ENCODE assay signal across 37 cellular contexts in the genomic region with DNA sequence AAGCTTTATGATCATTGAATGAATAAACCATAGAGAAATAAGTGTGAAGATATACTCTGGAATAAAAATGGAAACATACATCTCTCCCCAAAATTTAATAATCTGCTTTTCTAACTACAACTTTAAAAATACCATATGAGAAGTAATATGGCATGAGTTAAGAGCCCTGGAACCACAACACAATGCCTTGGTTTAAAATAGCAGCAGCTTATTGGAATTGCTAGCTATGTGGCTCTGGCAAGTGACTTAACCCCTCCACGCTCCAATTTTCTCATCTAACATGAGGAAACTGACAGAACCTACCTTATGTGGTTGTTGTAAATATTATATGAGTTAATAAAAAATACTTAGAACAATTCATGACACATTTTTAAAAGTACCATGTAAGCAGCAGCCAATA.
"Had no signal": no experiment of that assay in that cellular context is flagged by ENCODE, and none has a peak within 500 bp of the region (broad histone marks: within the 10 kb centered on the region; RNA-seq: fewer than 3 reads in every experiment).

No MANE protein-coding gene starts in this region.

- H3K27ac ChIP-seq: ascending aorta, cardiac muscle cell, VCaP had no signal

- DNase-seq: activated B cell treated with CpG ODN at 0.5 μM for 24 hours; activated CD4-positive, alpha-beta memory T cell treated with anti-CD3 and anti-CD28 coated beads, Interleukin-2, amount 10 ng/mL, durations not matched to agents 7 days and 5 days; activated CD4-positive, alpha-beta T cell treated with anti-CD3 and anti-CD28 coated beads for 1 hour; activated CD4-positive, alpha-beta T cell treated with anti-CD3 and anti-CD28 coated beads for 36 hours; activated CD4-positive, alpha-beta T cell treated with anti-CD3 and anti-CD28 coated beads for 48 hours; activated CD4-positive, alpha-beta T cell treated with anti-CD3 and anti-CD28 coated beads, Interleukin-2, amount 10 ng/mL, durations not matched to agents 7 days and 5 days; activated CD4-positive, alpha-beta T cell treated with anti-CD3 and anti-CD28 coated beads, Interleukin-2, amount 50 U/mL, for 48 hours; activated CD8-positive, alpha-beta memory T cell treated with anti-CD3 and anti-CD28 coated beads for 24 hours; activated CD8-positive, alpha-beta memory T cell treated with anti-CD3 and anti-CD28 coated beads, Interleukin-2, amount 10 ng/mL, durations not matched to agents 7 days and 5 days; activated CD8-positive, alpha-beta memory T cell treated with anti-CD3 and anti-CD28 coated beads, Interleukin-2, amount 50 U/mL, for 48 hours; activated CD8-positive, alpha-beta T cell treated with anti-CD3 and anti-CD28 coated beads, Interleukin-2, amount 10 ng/mL, durations not matched to agents 7 days and 5 days; activated effector memory CD4-positive, alpha-beta T cell treated with Interleukin-2 at 50 U/mL for 16 hours; activated gamma-delta T cell; activated naive CD4-positive, alpha-beta T cell treated with anti-CD3 and anti-CD28 coated beads, Interleukin-2, amount 10 ng/mL, durations not matched to agents 7 days and 5 days; activated naive CD4-positive, alpha-beta T cell treated with Interleukin-2 at 50 U/mL for 16 hours; activated naive CD8-positive, alpha-beta T cell treated with anti-CD3 and anti-CD28 coated beads, Interleukin-2, amount 10 ng/mL, durations not matched to agents 7 days and 5 days; activated naive CD8-positive, alpha-beta T cell treated with anti-CD3 and anti-CD28 coated beads, Interleukin-2, amount 50 U/mL, for 24 hours; activated T-cell treated with anti-CD3 and anti-CD28 coated beads, Interleukin-2, amount 50 U/mL, for 24 hours; activated T-cell treated with anti-CD3 and anti-CD28 coated beads, Interleukin-2, amount 50 U/mL, for 48 hours; amygdala; anterior cingulate cortex; caudate nucleus; SW 1271; T-helper 1 cell; T-helper 2 cell; T-helper 9 cell had no signal

- FAIRE-seq: bronchial epithelial cell had no signal

- H3K4me3 Mint-ChIP-seq: activated B cell treated with CpG ODN at 0.5 μM for 24 hours; activated CD4-positive, alpha-beta memory T cell treated with anti-CD3 and anti-CD28 coated beads, Interleukin-2, amount 10 ng/mL, durations not matched to agents 7 days and 5 days; activated CD4-positive, alpha-beta T cell treated with anti-CD3 and anti-CD28 coated beads for 36 hours; activated CD4-positive, alpha-beta T cell treated with anti-CD3 and anti-CD28 coated beads, Interleukin-2, amount 10 ng/mL, durations not matched to agents 7 days and 5 days; activated CD8-positive, alpha-beta memory T cell treated with anti-CD3 and anti-CD28 coated beads, Interleukin-2, amount 10 ng/mL, durations not matched to agents 7 days and 5 days; activated CD8-positive, alpha-beta T cell treated with anti-CD3 and anti-CD28 coated beads, Interleukin-2, amount 10 ng/mL, durations not matched to agents 7 days and 5 days; activated naive CD4-positive, alpha-beta T cell treated with anti-CD3 and anti-CD28 coated beads, Interleukin-2, amount 10 ng/mL, durations not matched to agents 7 days and 5 days; activated naive CD4-positive, alpha-beta T cell treated with anti-CD3 and anti-CD28 coated beads, Interleukin-2, amount 50 U/mL, for 24 hours; activated naive CD8-positive, alpha-beta T cell; activated naive CD8-positive, alpha-beta T cell treated with anti-CD3 and anti-CD28 coated beads, Interleukin-2, amount 10 ng/mL, durations not matched to agents 7 days and 5 days; activated naive CD8-positive, alpha-beta T cell treated with anti-CD3 and anti-CD28 coated beads, Interleukin-2, amount 50 U/mL, for 24 hours; activated T-cell treated with anti-CD3 and anti-CD28 coated beads, Interleukin-2, amount 50 U/mL, for 24 hours; brain; central memory CD8-positive, alpha-beta T cell; T-helper 1 cell treated with Interleukin-12 subunit alpha and Interleukin-12 subunit beta and Interleukin-4 antibody, amounts not matched to agents 30 μg/mL and 1 μg/mL, for 36 hours; T-helper 2 cell treated with Interferon-gamma antibody and Interleukin-4, amounts not matched to agents 5 μg/mL and 100 μg/mL, for 36 hours had no signal

- H3K27me3 ChIP-seq: ascending aorta, cardiac muscle cell had no signal

- H3K9me3 ChIP-seq: ascending aorta had no signal

- H3K4me1 ChIP-seq: ascending aorta had no signal

- H3K27ac Mint-ChIP-seq: activated B cell treated with CpG ODN at 0.5 μM for 24 hours; activated CD4-positive, alpha-beta memory T cell treated with anti-CD3 and anti-CD28 coated beads, Interleukin-2, amount 10 ng/mL, durations not matched to agents 7 days and 5 days; activated CD4-positive, alpha-beta T cell treated with anti-CD3 and anti-CD28 coated beads for 36 hours; activated CD4-positive, alpha-beta T cell treated with anti-CD3 and anti-CD28 coated beads, Interleukin-2, amount 10 ng/mL, durations not matched to agents 7 days and 5 days; activated CD8-positive, alpha-beta memory T cell treated with anti-CD3 and anti-CD28 coated beads, Interleukin-2, amount 10 ng/mL, durations not matched to agents 7 days and 5 days; activated CD8-positive, alpha-beta T cell treated with anti-CD3 and anti-CD28 coated beads, Interleukin-2, amount 10 ng/mL, durations not matched to agents 7 days and 5 days; activated naive CD4-positive, alpha-beta T cell treated with anti-CD3 and anti-CD28 coated beads, Interleukin-2, amount 10 ng/mL, durations not matched to agents 7 days and 5 days; activated naive CD4-positive, alpha-beta T cell treated with anti-CD3 and anti-CD28 coated beads, Interleukin-2, amount 50 U/mL, for 24 hours; activated naive CD8-positive, alpha-beta T cell; activated naive CD8-positive, alpha-beta T cell treated with anti-CD3 and anti-CD28 coated beads, Interleukin-2, amount 10 ng/mL, durations not matched to agents 7 days and 5 days; activated naive CD8-positive, alpha-beta T cell treated with anti-CD3 and anti-CD28 coated beads, Interleukin-2, amount 50 U/mL, for 24 hours; activated T-cell treated with anti-CD3 and anti-CD28 coated beads, Interleukin-2, amount 50 U/mL, for 24 hours; activated T-helper 2 cell treated with anti-CD3 and anti-CD28 coated beads, Interferon-gamma antibody, Interleukin-2, Interleukin-4, amounts not matched to agents 10 μg/mL and 5 μg/mL and 100 μg/mL, durations not matched to agents 14 hours and 24 hours and 36 hours; brain; T-helper 1 cell treated with Interleukin-12 subunit alpha and Interleukin-12 subunit beta and Interleukin-4 antibody, amounts not matched to agents 30 μg/mL and 1 μg/mL, for 36 hours; T-helper 2 cell treated with Interferon-gamma antibody and Interleukin-4, amounts not matched to agents 5 μg/mL and 100 μg/mL, for 36 hours had no signal

- ATAC-seq: activated CD4-positive, alpha-beta T cell treated with anti-CD3 and anti-CD28 coated beads for 36 hours; activated CD8-positive, alpha-beta memory T cell treated with anti-CD3 and anti-CD28 coated beads, Interleukin-2, amount 10 ng/mL, durations not matched to agents 7 days and 5 days; activated CD8-positive, alpha-beta T cell treated with anti-CD3 and anti-CD28 coated beads, Interleukin-2, amount 10 ng/mL, durations not matched to agents 7 days and 5 days; activated naive CD8-positive, alpha-beta T cell treated with anti-CD3 and anti-CD28 coated beads, Interleukin-2, amount 50 U/mL, for 24 hours had no signal

- H3K9me3 Mint-ChIP-seq: activated naive CD4-positive, alpha-beta T cell treated with anti-CD3 and anti-CD28 coated beads, Interleukin-2, amount 50 U/mL, for 24 hours; central memory CD8-positive, alpha-beta T cell had no signal

- H3K4me1 Mint-ChIP-seq: activated B cell treated with CpG ODN at 0.5 μM for 24 hours; activated CD4-positive, alpha-beta memory T cell treated with anti-CD3 and anti-CD28 coated beads, Interleukin-2, amount 10 ng/mL, durations not matched to agents 7 days and 5 days; activated CD4-positive, alpha-beta T cell treated with anti-CD3 and anti-CD28 coated beads for 36 hours; activated CD4-positive, alpha-beta T cell treated with anti-CD3 and anti-CD28 coated beads, Interleukin-2, amount 10 ng/mL, durations not matched to agents 7 days and 5 days; activated CD8-positive, alpha-beta memory T cell treated with anti-CD3 and anti-CD28 coated beads, Interleukin-2, amount 10 ng/mL, durations not matched to agents 7 days and 5 days; activated naive CD4-positive, alpha-beta T cell treated with anti-CD3 and anti-CD28 coated beads, Interleukin-2, amount 10 ng/mL, durations not matched to agents 7 days and 5 days; activated naive CD4-positive, alpha-beta T cell treated with anti-CD3 and anti-CD28 coated beads, Interleukin-2, amount 50 U/mL, for 24 hours; activated naive CD8-positive, alpha-beta T cell treated with anti-CD3 and anti-CD28 coated beads, Interleukin-2, amount 10 ng/mL, durations not matched to agents 7 days and 5 days; activated naive CD8-positive, alpha-beta T cell treated with anti-CD3 and anti-CD28 coated beads, Interleukin-2, amount 50 U/mL, for 24 hours; brain; central memory CD8-positive, alpha-beta T cell had no signal

- H3K4me3 ChIP-seq: ascending aorta, cardiac muscle cell had no signal
